In genomic region chr15:78930577-78931388, GRCh38 we compare ENCODE assay signal across 10 cellular contexts. TPM values are rescaled to one million over a fixed set of nuclear protein-coding genes. Genes with fewer than 3 reads are reported as not detected.
A peak's percentile ranks its signal among the peaks of the same experiment; 100 is the strongest.
DNase-seq lines count a peak whose midpoint lies in the region; ATAC-seq, FAIRE-seq and TF ChIP-seq lines count a peak whose summit lies in the region.
"Had no signal": no experiment of that assay in that cellular context is flagged by ENCODE, and none has a peak within 500 bp of the region (broad histone marks: within the 10 kb centered on the region; RNA-seq: fewer than 3 reads in every experiment).

No MANE protein-coding gene starts in this region.

- H3K27me3 Mint-ChIP-seq in effector memory CD8-positive, alpha-beta T cell, result no peaks in the 10 kb centered on the region

- peak overlapping the region; percentile 16 for H3K4me2 ChIP-seq in K562 (ENCODE audit: insufficient read depth, low read length)

- ATAC-seq in K562, result peak; percentile 71
- ATAC-seq in lower lobe of right lung, result peak; percentile 20 to 23
- ATAC-seq in GM18502 (IDR thresholded peaks at IDR 0.05; ENCODE audit: poor library complexity, unreplicated experiment), result no peak
- no peak for ATAC-seq in effector memory CD8-positive, alpha-beta T cell (replicated peaks)

- no peaks in the 10 kb centered on the region for H4K20me1 ChIP-seq in K562 (replicated peaks; ENCODE audit: control insufficient read depth, insufficient read depth, low read length)

- H3K36me3 Mint-ChIP-seq in effector memory CD8-positive, alpha-beta T cell (ENCODE audit: insufficient read depth), result peaks cover 27% of the 10 kb centered on the region

- H3K79me2 ChIP-seq in K562 (ENCODE audit: control insufficient read depth, insufficient read depth, low read length), result no peaks in the 10 kb centered on the region

- peak; percentile 74 for FAIRE-seq in K562 (lab: Jason Lieb, UNC)

- H3K4me3 Mint-ChIP-seq in effector memory CD8-positive, alpha-beta T cell, result no peak overlapping the region
- H3K4me3 Mint-ChIP-seq: neural crest cell had no signal

- H3K27ac ChIP-seq in K562 (ENCODE audit: extremely low read depth, low read depth, low read length) (peak overlapping the region; percentile 49; the same call in 2 of the 3 replicates), lower lobe of right lung (no peak overlapping the region)

- peaks cover 11 to 32% of the 10 kb centered on the region in 2 experiments for H3K4me1 ChIP-seq in K562 (replicated peaks in 1 of 2; ENCODE audit: control insufficient read depth in 2 of 2, insufficient read depth in 2 of 2, low read length in 2 of 2)
- peaks cover 21% of the 10 kb centered on the region for H3K4me1 ChIP-seq in lower lobe of right lung

- H3K9me1 ChIP-seq in K562 (ENCODE audit: control insufficient read depth, insufficient read depth, low read length), result no peaks in the 10 kb centered on the region

- TF ChIP-seq RAD21 in K562 (CRISPR knock-in tag; conservative IDR thresholded peaks at IDR 0.05 in 1 of 2, IDR thresholded peaks at IDR 0.05 in 1 of 2), result no peak

- CTCF ChIA-PET in K562 (lab: Yijun Ruan, JAX; ENCODE audit: low intra/inter-chr PET ratio), result no interaction called here

- H3K9ac ChIP-seq in K562 (ENCODE audit: insufficient read depth in 1 of 2, low read depth in 2 of 2, low read length in 2 of 2), result peak overlapping the region in 1 of 2 experiments; percentile 75; a peak in 2 of 4 replicates

- no peak overlapping the region for H2AFZ ChIP-seq in K562 (ENCODE audit: low read depth, low read length)

- WGBS in K562 (ENCODE audit: insufficient coverage, low coverage, missing lambda C conversion rate), result 55% methylated on average over 11 of the region's 11 CpGs

- H3K27ac Mint-ChIP-seq in effector memory CD8-positive, alpha-beta T cell, result no peak overlapping the region

- BruUV-seq in K562 (replicated peaks; lab: Mats Ljungman, UMichigan), result no TSS peak

- no peak for TF ChIP-seq CTCF in K562 (IDR thresholded peaks at IDR 0.05 in 2 of 3, conservative IDR thresholded peaks at IDR 0.05 in 1 of 3; ENCODE audit: insufficient read depth in 2 of 3, low read depth in 1 of 3, low read length in 3 of 3)
- TF ChIP-seq CTCF in lower lobe of right lung (IDR thresholded peaks at IDR 0.05), result no peak

- POLR2A ChIA-PET in K562 (lab: Yijun Ruan, JAX), result interaction anchor here (0.6 to 1.5 kb wide), 4 partner anchors 9 to 153 kb away, joined by 3 to 5 read pairs (median 4); partner anchors contain the start of gene CTSH

- intact Hi-C loops in K562 (cut with micrococcal nuclease) (no loop called here), lower lobe of right lung (cut with DNase I) (no loop called here)

- DNase-seq in AG08396 (ENCODE audit: low spot score) (peak; percentile 89), HS-27A (ENCODE audit: low read depth) (peak; percentile 66), K562 (ENCODE audit: extremely low read depth in 1 of 4, low spot score in 3 of 4) (peak in 2 of 4 experiments; percentile 49 to 60), lower lobe of right lung (no peak), middle frontal gyrus (ENCODE audit: extremely low spot score, low spot score) (no peak), NCI-H524 (lab: John Stamatoyannopoulos, UW) (no peak)
- DNase-seq in effector memory CD8-positive, alpha-beta T cell, result no peak

- H3K27me3 ChIP-seq in K562 (ENCODE audit: control insufficient read depth in 2 of 2, insufficient read depth in 2 of 2, low read length in 2 of 2), result no peaks in the 10 kb centered on the region
- H3K27me3 ChIP-seq in lower lobe of right lung (ENCODE audit: low read depth), result no peaks in the 10 kb centered on the region
- H3K27me3 ChIP-seq: tibial artery had no signal

- H3K9me3 ChIP-seq in K562 (replicated peaks; ENCODE audit: control insufficient read depth, insufficient read depth, low read depth, low read length), result no peaks in the 10 kb centered on the region
- H3K9me3 ChIP-seq in lower lobe of right lung, result no peaks in the 10 kb centered on the region
- H3K9me3 ChIP-seq: tibial artery had no signal

- H3K4me1 Mint-ChIP-seq in effector memory CD8-positive, alpha-beta T cell (ENCODE audit: low read depth in 2 of 2), result peaks cover 0 to 3% of the 10 kb centered on the region in 2 donors
- H3K4me1 Mint-ChIP-seq: neural crest cell had no signal

- in situ Hi-C loops in K562 (cut with MboI), result no loop called here

- no peak for TF ChIP-seq EP300 in K562 (IDR thresholded peaks at IDR 0.05; ENCODE audit: low read length)

- 0 out of 2 replicates have a peak, but pooled peaks have one; percentile 30 for TF ChIP-seq POLR2A in K562 (conservative IDR thresholded peaks at IDR 0.05)

- H3K4me3 ChIP-seq in K562 (no peak overlapping the region), lower lobe of right lung (no peak overlapping the region)
- H3K4me3 ChIP-seq: tibial artery had no signal

- H3K36me3 ChIP-seq in K562 (ENCODE audit: control insufficient read depth, insufficient read depth, low read length) (peaks cover 86% of the 10 kb centered on the region; the same call in 2 of the 3 replicates), lower lobe of right lung (peaks cover 96% of the 10 kb centered on the region)

- H3K9me3 Mint-ChIP-seq in effector memory CD8-positive, alpha-beta T cell, result no peaks in the 10 kb centered on the region
- H3K9me3 Mint-ChIP-seq: neural crest cell had no signal

TF ChIP-seq in K562, 482 proteins besides CTCF, POLR2A, EP300 and RAD21 (continues in another document):
- TF ChIP-seq CAMTA2 (CRISPR knock-in tag; conservative IDR thresholded peaks at IDR 0.05) (no peak), ATF4 (CRISPR knock-in tag; IDR thresholded peaks at IDR 0.05) (no peak), ZNF79 (CRISPR knock-in tag; IDR thresholded peaks at IDR 0.05; ENCODE audit: low read depth) (no peak), ZNF639 (CRISPR knock-in tag; conservative IDR thresholded peaks at IDR 0.05 in 1 of 2, IDR thresholded peaks at IDR 0.05 in 1 of 2) (peak in 1 of 2 experiments; percentile 73; a peak in 2 of 4 replicates), TEAD4 (IDR thresholded peaks at IDR 0.05; ENCODE audit: low read length) (peak; percentile 7; the same call in 1 of the 2 replicates), TEAD4 (CRISPR knock-in tag; IDR thresholded peaks at IDR 0.05; ENCODE audit: borderline replicate concordance) (no peak), BACH1 (tag; IDR thresholded peaks at IDR 0.05) (0 out of 2 replicates have a peak, but pooled peaks have one; percentile 26)

RNA-seq across cellular contexts. Expression of gene CTSH, which starts 14.1 kb away (rescaled TPM):
- total RNA-seq in K562 (2011; cell fraction: chromatin; rRNA removed; ENCODE audit: low replicate concordance), result 299 and 667 TPM in 2 replicates
- total RNA-seq in K562 (2011; cell fraction: nucleolus; rRNA removed), result 475 and 577 TPM in 2 replicates
- 452 and 464 TPM in 2 replicates for total RNA-seq in K562 (2011; cell fraction: nucleoplasm; rRNA removed)
- total RNA-seq in K562 (2014; rRNA removed), result 221 and 262 TPM in 2 replicates
- total RNA-seq in K562 (2014; rRNA removed; fragmentation: Illumina TruSeq; extraction: Trizol), result 130 and 158 TPM in 2 replicates
- total RNA-seq in K562 (2015; rRNA removed; fragmentation: Illumina TruSeq; extraction: Trizol), result 169 and 170 TPM in 2 replicates
- 173 TPM in 2 replicates for total RNA-seq in K562 (2021)
- 346 and 462 TPM in 2 replicates for polyA plus RNA-seq in K562 (2011; rRNA removed)
- polyA plus RNA-seq in K562 (2011; cell fraction: cytosol; rRNA removed), result 293 and 363 TPM in 2 replicates
- polyA plus RNA-seq in K562 (2011; cell fraction: nucleus; rRNA removed), result 419 and 596 TPM in 2 replicates
- 197 and 377 TPM in 2 replicates for polyA plus RNA-seq in K562 (2012)
- polyA plus RNA-seq in K562 (2014; fragmentation: Illumina TruSeq; extraction: Trizol), result 264 and 319 TPM in 2 replicates
- polyA plus RNA-seq in K562 (2014; fragmentation: Nextera tagmentation; extraction: Ambion mirVana), result 10 to 100 TPM; 15.0 to 35.1 TPM
- polyA plus RNA-seq in K562 (2014; rRNA removed), result 314 and 326 TPM in 2 replicates
- polyA minus RNA-seq in K562 (2011; rRNA and poly(A)+ RNA removed), result 172 and 231 TPM in 2 replicates
- polyA minus RNA-seq in K562 (2011; cell fraction: cytosol; rRNA and poly(A)+ RNA removed), result 126 and 148 TPM in 2 replicates
- polyA minus RNA-seq in K562 (2011; cell fraction: nucleus; rRNA and poly(A)+ RNA removed), result 135 and 136 TPM in 2 replicates
- 724 TPM for total RNA-seq in lower lobe of right lung

RNA-seq across cellular contexts. Expression of gene MORF4L1, which starts 58.1 kb away (rescaled TPM):
- total RNA-seq in K562 (2011; cell fraction: chromatin; rRNA removed; ENCODE audit: low replicate concordance), result 78.8 and 247 TPM in 2 replicates
- total RNA-seq in K562 (2011; cell fraction: nucleolus; rRNA removed), result 43.7 and 63.3 TPM in 2 replicates
- 127 and 191 TPM in 2 replicates for total RNA-seq in K562 (2011; cell fraction: nucleoplasm; rRNA removed)
- total RNA-seq in K562 (2014; rRNA removed) (202 and 281 TPM in 2 replicates), K562 (2014; rRNA removed; fragmentation: Illumina TruSeq; extraction: Trizol) (127 and 157 TPM in 2 replicates), K562 (2015; rRNA removed; fragmentation: Illumina TruSeq; extraction: Trizol) (193 and 197 TPM in 2 replicates), K562 (2021) (187 and 240 TPM in 2 replicates), lower lobe of right lung (289 TPM)
- polyA plus RNA-seq in K562 (2011; rRNA removed) (268 and 400 TPM in 2 replicates), K562 (2014; fragmentation: Illumina TruSeq; extraction: Trizol) (497 and 578 TPM in 2 replicates), K562 (2014; fragmentation: Nextera tagmentation; extraction: Ambion mirVana) (100 to 1,000 TPM; 244 to 365 TPM), K562 (2014; rRNA removed) (454 and 615 TPM in 2 replicates)
- polyA plus RNA-seq in K562 (2011; cell fraction: cytosol; rRNA removed), result 61.7 and 122 TPM in 2 replicates
- polyA plus RNA-seq in K562 (2011; cell fraction: nucleus; rRNA removed), result 49.9 and 79.3 TPM in 2 replicates
- polyA plus RNA-seq in K562 (2012), result 208 and 400 TPM in 2 replicates
- polyA minus RNA-seq in K562 (2011; rRNA and poly(A)+ RNA removed), result 149 and 157 TPM in 2 replicates
- polyA minus RNA-seq in K562 (2011; cell fraction: cytosol; rRNA and poly(A)+ RNA removed), result 46.6 and 48.9 TPM in 2 replicates
- polyA minus RNA-seq in K562 (2011; cell fraction: nucleus; rRNA and poly(A)+ RNA removed), result 35.3 and 77.4 TPM in 2 replicates

Comparison
In these comparisons a context has a peak if more than half of its experiments do, and no peak if none do; other contexts are left out.
1. DNase-seq: peak in AG08396 (single experiment) and HS-27A (single experiment); none in lower lobe of right lung (single experiment), middle frontal gyrus (single experiment), effector memory CD8-positive, alpha-beta T cell (0 of 3) and NCI-H524 (0 of 2).
2. ATAC-seq: peak in K562 (single experiment) and lower lobe of right lung (2 of 2); none in GM18502 (single experiment) and effector memory CD8-positive, alpha-beta T cell (single experiment).